ENCODE assay signal across 8 cellular contexts in genomic region chr4:9659678-9660077, GRCh38.
A peak's percentile ranks its signal among the peaks of the same experiment; 100 is the strongest.
DNase-seq lines count a peak whose midpoint lies in the region; ATAC-seq and TF ChIP-seq lines count a peak whose summit lies in the region.
"Not testable (repeated sequence)": the region's sequence is repeated elsewhere in the genome, so short reads cannot be mapped to it uniquely, and the experiment has no call there.

No MANE protein-coding gene starts in this region.

- intact Hi-C loops in mammary epithelial cell (cut with micrococcal nuclease): loop anchor here (2.0 kb wide), 1 partner anchor 127 kb away; no protein-coding TSS in a partner anchor
- intact Hi-C loops in spleen (cut with DNase I; ENCODE audit: low total_unique reads): not testable (repeated sequence)

- peak overlapping the region; percentile 26 for H3K4me3 Mint-ChIP-seq in mesothelial cell of epicardium

- H3K4me1 Mint-ChIP-seq in mesothelial cell of epicardium: peaks cover 14% of the 10 kb centered on the region

- H3K9ac ChIP-seq in Loucy (ENCODE audit: low read depth, low read length, poor library complexity, severe bottlenecking); mammary epithelial cell (ENCODE audit: insufficient read depth, low read length): not testable (repeated sequence)

- not testable (repeated sequence) for H2AFZ ChIP-seq in Loucy (ENCODE audit: low read length); mammary epithelial cell (ENCODE audit: low read depth, low read length)

- H3K9me3 ChIP-seq in Loucy (ENCODE audit: insufficient read depth, low read depth, low read length); mammary epithelial cell (replicated peaks; ENCODE audit: insufficient read depth, low read length); gastroesophageal sphincter; spleen: not testable (repeated sequence)

- TF ChIP-seq POLR2A in gastroesophageal sphincter (IDR thresholded peaks at IDR 0.05); spleen (IDR thresholded peaks at IDR 0.05): not testable (repeated sequence)

- not testable (repeated sequence) for H3K9me2 ChIP-seq in Loucy (replicated peaks; ENCODE audit: low read depth, low read length)

- TF ChIP-seq CTCF in 22Rv1 (IDR thresholded peaks at IDR 0.05) (peak; percentile 42), GM06990 (IDR thresholded peaks at IDR 0.05; ENCODE audit: insufficient read depth, low read length, poor library complexity, severe bottlenecking) (peak; percentile 36), Loucy (conservative IDR thresholded peaks at IDR 0.05; ENCODE audit: low read length) (peak; percentile 45), mammary epithelial cell (conservative IDR thresholded peaks at IDR 0.05 in 1 of 2, IDR thresholded peaks at IDR 0.05 in 1 of 2; ENCODE audit: extremely low read depth in 1 of 2, insufficient read depth in 1 of 2, low read depth in 1 of 2, low read length in 2 of 2) (peak; percentile 33 to 44), gastroesophageal sphincter (IDR thresholded peaks at IDR 0.05) (peak; percentile 32 to 60 (median 42)), mesothelial cell of epicardium (IDR thresholded peaks at IDR 0.05; ENCODE audit: unreplicated experiment) (peak; percentile 78), spleen (IDR thresholded peaks at IDR 0.05 in 8 of 11, conservative IDR thresholded peaks at IDR 0.05 in 3 of 11) (peak in 9 of 11 experiments; percentile 23 to 76 (median 62))

- TF ChIP-seq EP300 in gastroesophageal sphincter (IDR thresholded peaks at IDR 0.05): not testable (repeated sequence)

- dilution Hi-C loops in mammary epithelial cell (cut with HindIII; ENCODE audit: low sequenced_read_pairs): not testable (repeated sequence)

- in situ Hi-C loops in mammary epithelial cell (cut with MboI; ENCODE audit: low sequenced_read_pairs in 2 of 2): loop anchor here in 1 of 2 donors (10.0 kb wide), 1 partner anchor 125 kb away; no protein-coding TSS in a partner anchor

- CTCF ChIA-PET in mammary epithelial cell (lab: Charles Lee; ENCODE audit: low non-redundant PET): not testable (repeated sequence)

- not testable (repeated sequence) for H3K4me2 ChIP-seq in Loucy (ENCODE audit: low read depth, low read length, poor library complexity, severe bottlenecking); mammary epithelial cell (ENCODE audit: insufficient read depth, low read depth, low read length)

- not testable (repeated sequence) for DNase-seq in GM06990 (ENCODE audit: extremely low read depth, insufficient read length); mesothelial cell of epicardium (ENCODE audit: low spot score in 2 of 2, unreplicated experiment in 2 of 2); spleen
- DNase-seq in activated CD4-positive, alpha-beta T cell treated with anti-CD3 and anti-CD28 coated beads, Interleukin-2, amount 50 U/mL, for 1 hour: peak; percentile 1
- DNase-seq in mammary epithelial cell: peak; percentile 0

- not testable (repeated sequence) for H3F3A ChIP-seq in Loucy (ENCODE audit: low read depth)

- not testable (repeated sequence) for H3K4me3 ChIP-seq in GM06990 (replicated peaks; ENCODE audit: low read depth, low read length); Loucy (ENCODE audit: low read length, poor library complexity, severe bottlenecking); mammary epithelial cell (replicated peaks in 1 of 3; ENCODE audit: insufficient read depth in 1 of 3, low read depth in 2 of 3, low read length in 3 of 3); gastroesophageal sphincter; spleen

- not testable (repeated sequence) for H3K79me2 ChIP-seq in Loucy (ENCODE audit: insufficient read depth, low read length); mammary epithelial cell (ENCODE audit: insufficient read depth, low read length)

- not testable (repeated sequence) for H4K20me1 ChIP-seq in Loucy (ENCODE audit: insufficient read depth, low read length, poor library complexity, severe bottlenecking); mammary epithelial cell (ENCODE audit: insufficient read depth, low read length)

- not testable (repeated sequence) for BruUV-seq in mammary epithelial cell (replicated peaks; lab: Mats Ljungman, UMichigan)

- H3K27ac ChIP-seq in 22Rv1; mammary epithelial cell (ENCODE audit: insufficient read depth, low read depth, low read length); gastroesophageal sphincter; spleen: not testable (repeated sequence)

- not testable (repeated sequence) for ATAC-seq in gastroesophageal sphincter

- H3K4me1 ChIP-seq in Loucy (ENCODE audit: insufficient read depth, low read length, poor library complexity, severe bottlenecking); mammary epithelial cell (ENCODE audit: insufficient read depth, low read length); gastroesophageal sphincter; spleen: not testable (repeated sequence)

- not testable (repeated sequence) for H3K27me3 ChIP-seq in GM06990 (replicated peaks; ENCODE audit: control insufficient read depth, insufficient read depth, low read length); Loucy (ENCODE audit: insufficient read depth, low read length, poor library complexity, severe bottlenecking); mammary epithelial cell (ENCODE audit: insufficient read depth, low read length); gastroesophageal sphincter; spleen (replicated peaks in 1 of 7)

- H3K9me3 Mint-ChIP-seq in mesothelial cell of epicardium: not testable (repeated sequence)

- WGBS in mammary epithelial cell (ENCODE audit: low coverage, missing lambda C conversion rate): 17% methylated on average over 12 of the region's 14 CpGs
- 0 to 25% methylated on average over 2 to 5 of the region's 14 CpGs for WGBS in gastroesophageal sphincter (ENCODE audit: low coverage in 1 of 2), 2 donors
- 15 to 23% (median 17%) methylated on average over 10 to 14 of the region's 14 CpGs for WGBS in spleen, 5 donors

- H3K27me3 Mint-ChIP-seq in mesothelial cell of epicardium (ENCODE audit: low read depth): peaks cover 17% of the 10 kb centered on the region

- H3K36me3 Mint-ChIP-seq in mesothelial cell of epicardium: not testable (repeated sequence)

- not testable (repeated sequence) for H3K27ac Mint-ChIP-seq in mesothelial cell of epicardium

- H3K36me3 ChIP-seq in GM06990 (ENCODE audit: control insufficient read depth, insufficient read depth, low read length); Loucy (ENCODE audit: insufficient read depth, low read length); mammary epithelial cell (ENCODE audit: insufficient read depth, low read length); gastroesophageal sphincter; spleen: not testable (repeated sequence)
